ENCODE assay signal across 1 cellular context in the genomic region with DNA sequence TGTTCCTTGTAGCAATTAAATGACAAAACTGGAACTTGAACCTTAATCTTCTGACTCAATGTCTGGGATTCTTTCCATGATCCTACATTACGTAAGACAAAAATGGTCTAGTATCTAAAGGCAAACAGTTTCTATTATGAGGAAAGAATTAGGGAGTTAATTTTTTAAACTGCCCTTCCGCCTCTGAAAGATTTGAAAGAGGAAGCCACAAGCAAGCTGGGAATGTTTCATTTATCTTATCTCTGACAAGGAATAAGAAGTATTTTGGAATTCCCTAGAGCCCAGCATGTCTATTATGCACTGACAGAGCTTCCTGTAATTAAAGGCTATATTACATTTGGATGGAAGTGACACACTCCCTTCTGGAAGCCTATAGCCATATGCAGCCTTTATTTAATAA.
TF ChIP-seq lines count a peak whose summit lies in the region.

No MANE protein-coding gene starts in this region.

TF ChIP-seq in SK-N-SH, 30 proteins besides CTCF, POLR2A, EP300 and RAD21 (continued from another document):
- no peak for TF ChIP-seq REST (IDR thresholded peaks at IDR 0.05; ENCODE audit: low read depth, low read length)
- TF ChIP-seq MEF2A (IDR thresholded peaks at IDR 0.05; ENCODE audit: borderline replicate concordance, low read depth), result peak; percentile 56; the same call in 1 of the 2 replicates
- TF ChIP-seq GATA2 (CRISPR knock-in tag; IDR thresholded peaks at IDR 0.05), result peak; percentile 21; the same call in 1 of the 2 replicates
- TF ChIP-seq YY1 (IDR thresholded peaks at IDR 0.05; ENCODE audit: low read depth), result no peak
- TF ChIP-seq EZH2phosphoT487 (IDR thresholded peaks at IDR 0.05; ENCODE audit: borderline replicate concordance, low read depth), result no peak
- no peak for TF ChIP-seq RFX5 (IDR thresholded peaks at IDR 0.05; ENCODE audit: low read length)
- TF ChIP-seq CHD2 (IDR thresholded peaks at IDR 0.05; ENCODE audit: low read length, partially characterized antibody), result no peak
- TF ChIP-seq NFIC (IDR thresholded peaks at IDR 0.05; ENCODE audit: borderline replicate concordance), result peak; percentile 75; the same call in 1 of the 2 replicates
- TF ChIP-seq, protein P1, sequence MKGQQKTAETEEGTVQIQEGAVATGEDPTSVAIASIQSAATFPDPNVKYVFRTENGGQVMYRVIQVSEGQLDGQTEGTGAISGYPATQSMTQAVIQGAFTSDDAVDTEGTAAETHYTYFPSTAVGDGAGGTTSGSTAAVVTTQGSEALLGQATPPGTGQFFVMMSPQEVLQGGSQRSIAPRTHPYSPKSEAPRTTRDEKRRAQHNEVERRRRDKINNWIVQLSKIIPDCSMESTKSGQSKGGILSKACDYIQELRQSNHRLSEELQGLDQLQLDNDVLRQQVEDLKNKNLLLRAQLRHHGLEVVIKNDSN (IDR thresholded peaks at IDR 0.05; ENCODE audit: borderline replicate concordance, low read depth), result no peak; the same call in 1 of the 2 replicates
- TF ChIP-seq ELF1 (IDR thresholded peaks at IDR 0.05), result no peak
- TF ChIP-seq RCOR1 (IDR thresholded peaks at IDR 0.05; ENCODE audit: low read length), result peak; percentile 74; the same call in 1 of the 2 replicates
- no peak for TF ChIP-seq POLR2AphosphoS5 (IDR thresholded peaks at IDR 0.05; ENCODE audit: low read depth, low read length)
- TF ChIP-seq RXRA (IDR thresholded peaks at IDR 0.05; ENCODE audit: borderline replicate concordance, low read depth), result 0 out of 2 replicates have a peak, but pooled peaks have one; percentile 23
- no peak for TF ChIP-seq SMC3 (IDR thresholded peaks at IDR 0.05; ENCODE audit: low read depth, low read length)
- TF ChIP-seq, protein P2, sequence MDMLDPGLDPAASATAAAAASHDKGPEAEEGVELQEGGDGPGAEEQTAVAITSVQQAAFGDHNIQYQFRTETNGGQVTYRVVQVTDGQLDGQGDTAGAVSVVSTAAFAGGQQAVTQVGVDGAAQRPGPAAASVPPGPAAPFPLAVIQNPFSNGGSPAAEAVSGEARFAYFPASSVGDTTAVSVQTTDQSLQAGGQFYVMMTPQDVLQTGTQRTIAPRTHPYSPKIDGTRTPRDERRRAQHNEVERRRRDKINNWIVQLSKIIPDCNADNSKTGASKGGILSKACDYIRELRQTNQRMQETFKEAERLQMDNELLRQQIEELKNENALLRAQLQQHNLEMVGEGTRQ (IDR thresholded peaks at IDR 0.05; ENCODE audit: borderline replicate concordance, low read depth, low read length), result no peak
- no peak for TF ChIP-seq NRF1 (IDR thresholded peaks at IDR 0.05; ENCODE audit: low read depth, low read length)
- TF ChIP-seq GABPA (IDR thresholded peaks at IDR 0.05; ENCODE audit: low read depth), result peak; percentile 22; the same call in 1 of the 2 replicates
- TF ChIP-seq TCF12 (IDR thresholded peaks at IDR 0.05), result peak; percentile 87
- peak; percentile 80 for TF ChIP-seq JUND (IDR thresholded peaks at IDR 0.05)
